15 cellular contexts compared by ENCODE assay signal in genomic region chr15:67405208-67406191, GRCh38.
DNase-seq lines count a peak whose midpoint lies in the region; ATAC-seq and TF ChIP-seq lines count a peak whose summit lies in the region.
"Had no signal": no experiment of that assay in that cellular context is flagged by ENCODE, and none has a peak within 500 bp of the region (broad histone marks: within the 10 kb centered on the region; RNA-seq: fewer than 3 reads in every experiment).

No MANE protein-coding gene starts in this region.

- H3K27me3 Mint-ChIP-seq in T-helper 17 cell, result peaks cover 13% of the 10 kb centered on the region

- H3K4me1 ChIP-seq in HCT116 (ENCODE audit: control insufficient read depth in 1 of 2, insufficient read depth in 2 of 2, low read length in 2 of 2), result peaks cover 7 to 16% of the 10 kb centered on the region in 2 experiments
- H3K4me1 ChIP-seq in adrenal gland (replicated peaks in 1 of 2), result peaks cover 0 to 8% of the 10 kb centered on the region in 2 donors
- H3K4me1 ChIP-seq: BE2C, Peyer's patch had no signal

- DNase-seq in AG04449 (ENCODE audit: low read depth, low spot score), result peak; percentile 16
- DNase-seq in HCT116 (ENCODE audit: low read depth, low spot score), result peak; percentile 18
- DNase-seq in adrenal gland, result peak in 6 of 7 donors; percentile 17 to 41 (median 23)
- DNase-seq in iris pigment epithelial cell (ENCODE audit: low read depth), result peak; percentile 67
- no peak for DNase-seq in T-helper 17 cell
- DNase-seq in CD1c-positive myeloid dendritic cell (ENCODE audit: extremely low spot score), result no peak
- no peak for DNase-seq in OCI-M2 (lab: John Stamatoyannopoulos, UW; ENCODE audit: unreplicated experiment)
- no peak for DNase-seq in Right ventricle myocardium inferior (ENCODE audit: missing footprints)
- DNase-seq: BE2C; GF-D8; MV-4-11; NCI-H446; Peyer's patch; stimulated activated CD4-positive, alpha-beta T cell treated with anti-CD3 and anti-CD28 coated beads, Interleukin-2, amount 100 ng/mL, for 24 hours had no signal

- no peaks in the 10 kb centered on the region for H3K4me1 Mint-ChIP-seq in T-helper 17 cell

- H3K4me3 Mint-ChIP-seq in T-helper 17 cell, result no peak overlapping the region

- POLR2A ChIA-PET in AG04449 (lab: Yijun Ruan, JAX), result no interaction called here
- POLR2A ChIA-PET in HCT116 (lab: Charles Lee), result no interaction called here

- no peak overlapping the region for H3K9ac ChIP-seq in HCT116 (ENCODE audit: low read length)

- H4K20me1 ChIP-seq in HCT116 (ENCODE audit: insufficient read depth), result no peaks in the 10 kb centered on the region

- peak; percentile 76 for ATAC-seq in HCT116
- ATAC-seq in T-helper 17 cell, result no peak
- no peak for ATAC-seq in Right ventricle myocardium inferior
- ATAC-seq: activated naive CD4-positive, alpha-beta T cell treated with anti-CD3 and anti-CD28 coated beads, Interleukin-2, amount 50 U/mL, for 72 hours had no signal

- 49 to 57% (median 54%) methylated on average over 4 of the region's 4 CpGs for WGBS in adrenal gland, 4 donors

- no peak for TF ChIP-seq RAD21 in HCT116 (IDR thresholded peaks at IDR 0.05; ENCODE audit: low read depth)

- no peak overlapping the region for H3K27ac Mint-ChIP-seq in T-helper 17 cell
- H3K27ac Mint-ChIP-seq: activated naive CD4-positive, alpha-beta T cell treated with anti-CD3 and anti-CD28 coated beads, Interleukin-2, amount 50 U/mL, for 72 hours had no signal

- no peaks in the 10 kb centered on the region for H3K9me2 ChIP-seq in HCT116 (ENCODE audit: insufficient read depth)

- CTCF ChIA-PET in AG04449 (lab: Yijun Ruan, JAX) (interaction anchor here (1.2 to 1.6 kb wide), 3 partner anchors 9 to 51 kb away, joined by 4 to 10 read pairs (median 4); no protein-coding TSS in a partner anchor), HCT116 (lab: Charles Lee) (no interaction called here)

- RAD21 ChIA-PET in HCT116 (lab: Charles Lee; ENCODE audit: low non-redundant PET in 1 of 2, low total read pairs in 2 of 2, uncharacterized antibody in 2 of 2, unreplicated experiment in 2 of 2), result no interaction called here

- no peaks in the 10 kb centered on the region for H3K36me3 Mint-ChIP-seq in T-helper 17 cell (ENCODE audit: low read depth)
- H3K36me3 Mint-ChIP-seq: activated naive CD4-positive, alpha-beta T cell treated with anti-CD3 and anti-CD28 coated beads, Interleukin-2, amount 50 U/mL, for 72 hours had no signal

- BruUV-seq in HCT116 (replicated peaks; lab: Mats Ljungman, UMichigan), result no TSS peak

- H2AFZ ChIP-seq in HCT116 (ENCODE audit: low read depth, low read length, poor library complexity, severe bottlenecking), result no peak overlapping the region

- H3K79me2 ChIP-seq in HCT116 (ENCODE audit: insufficient read depth, low read length), result no peaks in the 10 kb centered on the region

- H3K36me3 ChIP-seq in HCT116 (ENCODE audit: control insufficient read depth in 1 of 2, insufficient read depth in 2 of 2, low read length in 2 of 2) (no peaks in the 10 kb centered on the region), adrenal gland (replicated peaks in 1 of 2) (no peaks in the 10 kb centered on the region)
- H3K36me3 ChIP-seq: BE2C, Peyer's patch had no signal

- H3K27ac ChIP-seq in HCT116 (ENCODE audit: low read depth, low read length) (no peak overlapping the region), adrenal gland (no peak overlapping the region)
- H3K27ac ChIP-seq: Peyer's patch had no signal

- peak overlapping the region; percentile 46 for H3K4me2 ChIP-seq in HCT116 (ENCODE audit: low read length)

- H3K27me3 ChIP-seq in HCT116 (ENCODE audit: insufficient read depth, low read length) (no peaks in the 10 kb centered on the region), adrenal gland (no peaks in the 10 kb centered on the region)
- H3K27me3 ChIP-seq: BE2C, Peyer's patch had no signal

- no peaks in the 10 kb centered on the region for H3K9me3 ChIP-seq in HCT116 (ENCODE audit: control insufficient read depth in 1 of 2, insufficient read depth in 1 of 2, low read depth in 1 of 2, low read length in 2 of 2)
- no peaks in the 10 kb centered on the region for H3K9me3 ChIP-seq in adrenal gland (replicated peaks in 1 of 3)
- H3K9me3 ChIP-seq in T-helper 17 cell (ENCODE audit: control insufficient read depth, low read length, poor library complexity, severe bottlenecking), result no peaks in the 10 kb centered on the region
- H3K9me3 ChIP-seq: BE2C, Peyer's patch had no signal

- intact Hi-C loops in HCT116 (cut with micrococcal nuclease) (no loop called here), adrenal gland (cut with DNase I) (no loop called here), Right ventricle myocardium inferior (cut with DNase I) (no loop called here)

- no peak for TF ChIP-seq CTCF in AG04449 (IDR thresholded peaks at IDR 0.05; ENCODE audit: insufficient read depth, low read length, missing control alignments)
- TF ChIP-seq CTCF in HCT116 (IDR thresholded peaks at IDR 0.05 in 2 of 3, conservative IDR thresholded peaks at IDR 0.05 in 1 of 3; ENCODE audit: borderline replicate concordance in 1 of 3, insufficient read depth in 1 of 3, low read depth in 2 of 3, low read length in 2 of 3), result no peak
- TF ChIP-seq CTCF in adrenal gland (IDR thresholded peaks at IDR 0.05), result no peak

- H3K4me3 ChIP-seq in AG04449 (ENCODE audit: low read depth, low read length) (no peak overlapping the region), HCT116 (replicated peaks in 1 of 2; ENCODE audit: low read depth in 1 of 2, low read length in 2 of 2) (no peak overlapping the region), adrenal gland (no peak overlapping the region)
- H3K4me3 ChIP-seq: Peyer's patch had no signal

- TF ChIP-seq POLR2A in HCT116 (IDR thresholded peaks at IDR 0.05; ENCODE audit: borderline replicate concordance, extremely low read depth, insufficient read depth, insufficient read length) (no peak), adrenal gland (IDR thresholded peaks at IDR 0.05) (no peak)

TF ChIP-seq in HCT116, 20 proteins besides CTCF, POLR2A, EP300 and RAD21:
- TF ChIP-seq MAX (IDR thresholded peaks at IDR 0.05) (0 out of 2 replicates have a peak, but pooled peaks have one; percentile 40), ZNF274 (IDR thresholded peaks at IDR 0.05; ENCODE audit: low read depth, low read length) (no peak), JUND (IDR thresholded peaks at IDR 0.05) (0 out of 2 replicates have a peak, but pooled peaks have one; percentile 29), ATF3 (IDR thresholded peaks at IDR 0.05) (no peak), TCF7L2 (IDR thresholded peaks at IDR 0.05; ENCODE audit: borderline replicate concordance, extremely low read depth, insufficient read depth, insufficient read length) (peak; percentile 33), REST (IDR thresholded peaks at IDR 0.05; ENCODE audit: low read depth) (no peak), ZFX (IDR thresholded peaks at IDR 0.05) (no peak), SP1 (IDR thresholded peaks at IDR 0.05; ENCODE audit: low read depth) (peak; percentile 17; the same call in 1 of the 2 replicates), FOSL1 (IDR thresholded peaks at IDR 0.05; ENCODE audit: low read depth) (peak; percentile 48; the same call in 1 of the 2 replicates)

Comparison
In these comparisons a context has a peak if more than half of its experiments do, and no peak if none do; other contexts are left out.
1. DNase-seq: peak in AG04449 (single experiment), HCT116 (single experiment), adrenal gland (6 of 7) and iris pigment epithelial cell (single experiment); none in T-helper 17 cell (0 of 3), CD1c-positive myeloid dendritic cell (single experiment), OCI-M2 (single experiment) and Right ventricle myocardium inferior (single experiment).